In genomic region chr3:5210926-5211325, GRCh38 we compare ENCODE assay signal across 24 cellular contexts.
"Had no signal": no experiment of that assay in that cellular context is flagged by ENCODE, and none has a peak within 500 bp of the region (broad histone marks: within the 10 kb centered on the region; RNA-seq: fewer than 3 reads in every experiment).

No MANE protein-coding gene starts in this region.

- H3K9me3 ChIP-seq: ovary, psoas muscle, thoracic aorta, upper lobe of right lung had no signal

- H3K9me3 Mint-ChIP-seq: activated CD4-positive, alpha-beta T cell treated with anti-CD3 and anti-CD28 coated beads, Interleukin-2, amount 10 ng/mL, durations not matched to agents 7 days and 5 days; activated T-helper 1 cell treated with anti-CD3 and anti-CD28 coated beads, Interleukin-12 subunit alpha, Interleukin-12 subunit beta, Interleukin-2, Interleukin-4 antibody, amounts not matched to agents 30 ng/mL and 10 ng/mL and 1 ng/mL, durations not matched to agents 14 hours and 24 hours and 36 hours; brain; memory B cell; naive thymus-derived CD8-positive, alpha-beta T cell had no signal

- H3K4me3 ChIP-seq: dorsolateral prefrontal cortex, ovary, psoas muscle, skin epidermis, thoracic aorta, upper lobe of right lung had no signal

- DNase-seq: activated CD4-positive, alpha-beta T cell treated with anti-CD3 and anti-CD28 coated beads, Interleukin-2, amount 10 ng/mL, durations not matched to agents 7 days and 5 days; activated CD8-positive, alpha-beta T cell treated with anti-CD3 and anti-CD28 coated beads, Interleukin-2, amount 10 ng/mL, durations not matched to agents 7 days and 5 days; activated naive CD4-positive, alpha-beta T cell treated with Interleukin-2 at 50 U/mL for 16 hours; anterior cingulate cortex; caudate nucleus; dorsolateral prefrontal cortex; foreskin melanocyte; kidney; left ventricle myocardium superior; naive thymus-derived CD8-positive, alpha-beta T cell; ovary; psoas muscle; right cardiac atrium; stimulated activated CD4-positive, alpha-beta T cell treated with anti-CD3 and anti-CD28 coated beads, Interleukin-15, amount 100 ng/mL, for 24 hours; stimulated activated CD4-positive, alpha-beta T cell treated with anti-CD3 and anti-CD28 coated beads, Interleukin-4, amount 100 ng/mL, for 1 hour; T-helper 1 cell; T-helper 9 cell; upper lobe of right lung had no signal

- H3K36me3 ChIP-seq: ovary had no signal

- H3K27me3 ChIP-seq: dorsolateral prefrontal cortex, ovary, upper lobe of right lung had no signal

- H3K4me1 Mint-ChIP-seq: brain had no signal

- H3K4me3 Mint-ChIP-seq: activated CD4-positive, alpha-beta T cell treated with anti-CD3 and anti-CD28 coated beads, Interleukin-2, amount 10 ng/mL, durations not matched to agents 7 days and 5 days; activated CD8-positive, alpha-beta T cell treated with anti-CD3 and anti-CD28 coated beads, Interleukin-2, amount 10 ng/mL, durations not matched to agents 7 days and 5 days; activated T-helper 1 cell treated with anti-CD3 and anti-CD28 coated beads, Interleukin-12 subunit alpha, Interleukin-12 subunit beta, Interleukin-2, Interleukin-4 antibody, amounts not matched to agents 30 ng/mL and 10 ng/mL and 1 ng/mL, durations not matched to agents 14 hours and 24 hours and 36 hours; brain; memory B cell had no signal

- H3K27ac Mint-ChIP-seq: activated CD4-positive, alpha-beta T cell treated with anti-CD3 and anti-CD28 coated beads, Interleukin-2, amount 10 ng/mL, durations not matched to agents 7 days and 5 days; brain had no signal

- ATAC-seq: activated CD4-positive, CD25-positive, alpha-beta regulatory T cell treated with anti-CD3 and anti-CD28 coated beads, Interleukin-2, amount 50 U/mL, for 24 hours; activated CD8-positive, alpha-beta T cell treated with anti-CD3 and anti-CD28 coated beads, Interleukin-2, amount 10 ng/mL, durations not matched to agents 7 days and 5 days; left ventricle myocardium superior; naive thymus-derived CD8-positive, alpha-beta T cell; psoas muscle; right cardiac atrium; upper lobe of right lung had no signal

- H3K4me1 ChIP-seq: psoas muscle, upper lobe of right lung had no signal

- H3K27me3 Mint-ChIP-seq: activated CD4-positive, alpha-beta T cell treated with anti-CD3 and anti-CD28 coated beads, Interleukin-2, amount 10 ng/mL, durations not matched to agents 7 days and 5 days; brain; memory B cell; naive thymus-derived CD8-positive, alpha-beta T cell had no signal

- H3K27ac ChIP-seq: dorsolateral prefrontal cortex, ovary, psoas muscle, skin epidermis, thoracic aorta, upper lobe of right lung had no signal
